ENCODE assay signal across 12 cellular contexts in genomic region chr1:209076688-209077087, GRCh38.
A peak's percentile ranks its signal among the peaks of the same experiment; 100 is the strongest.
DNase-seq lines count a peak whose midpoint lies in the region; ATAC-seq and TF ChIP-seq lines count a peak whose summit lies in the region.
"Had no signal": no experiment of that assay in that cellular context is flagged by ENCODE, and none has a peak within 500 bp of the region (broad histone marks: within the 10 kb centered on the region; RNA-seq: fewer than 3 reads in every experiment).

No MANE protein-coding gene starts in this region.

- H3K36me3 ChIP-seq in spleen, result no peaks in the 10 kb centered on the region
- H3K36me3 ChIP-seq: right atrium auricular region had no signal

- H3K4me1 Mint-ChIP-seq in stimulated activated naive CD8-positive, alpha-beta T cell treated with anti-CD3 and anti-CD28 coated beads, Interleukin-15, amount 100 ng/mL, for 72 hours, result no peaks in the 10 kb centered on the region
- no peaks in the 10 kb centered on the region for H3K4me1 Mint-ChIP-seq in activated T-cell treated with anti-CD3 and anti-CD28 coated beads, Interleukin-2, amount 50 U/mL, for 4 hours (ENCODE audit: low read depth)

- H3K36me3 Mint-ChIP-seq in activated T-cell treated with anti-CD3 and anti-CD28 coated beads, Interleukin-2, amount 50 U/mL, for 4 hours (ENCODE audit: insufficient read depth), result no peaks in the 10 kb centered on the region

- peak; percentile 57 for ATAC-seq in GM21360 (IDR thresholded peaks at IDR 0.05; ENCODE audit: unreplicated experiment)
- ATAC-seq in stimulated activated naive CD8-positive, alpha-beta T cell treated with anti-CD3 and anti-CD28 coated beads, Interleukin-15, amount 100 ng/mL, for 72 hours, result no peak
- no peak for ATAC-seq in activated T-cell treated with anti-CD3 and anti-CD28 coated beads, Interleukin-2, amount 50 U/mL, for 4 hours

- intact Hi-C loops in spleen (cut with DNase I; ENCODE audit: low total_unique reads), result no loop called here

- no peak overlapping the region for H3K27ac ChIP-seq in spleen
- H3K27ac ChIP-seq: right atrium auricular region had no signal

- no peaks in the 10 kb centered on the region for H3K9me3 Mint-ChIP-seq in stimulated activated naive CD8-positive, alpha-beta T cell treated with anti-CD3 and anti-CD28 coated beads, Interleukin-15, amount 100 ng/mL, for 72 hours
- no peaks in the 10 kb centered on the region for H3K9me3 Mint-ChIP-seq in activated T-cell treated with anti-CD3 and anti-CD28 coated beads, Interleukin-2, amount 50 U/mL, for 4 hours
- H3K9me3 Mint-ChIP-seq: activated T-cell treated with anti-CD3 and anti-CD28 coated beads, Interleukin-2, amount 50 U/mL, for 24 hours had no signal

- no peak overlapping the region for H3K27ac Mint-ChIP-seq in stimulated activated naive CD8-positive, alpha-beta T cell treated with anti-CD3 and anti-CD28 coated beads, Interleukin-15, amount 100 ng/mL, for 72 hours
- H3K27ac Mint-ChIP-seq: activated T-cell treated with anti-CD3 and anti-CD28 coated beads, Interleukin-2, amount 50 U/mL, for 24 hours had no signal

- peaks cover 1% of the 10 kb centered on the region for H3K27me3 Mint-ChIP-seq in stimulated activated naive CD8-positive, alpha-beta T cell treated with anti-CD3 and anti-CD28 coated beads, Interleukin-15, amount 100 ng/mL, for 72 hours
- H3K27me3 Mint-ChIP-seq in activated T-cell treated with anti-CD3 and anti-CD28 coated beads, Interleukin-2, amount 50 U/mL, for 4 hours (ENCODE audit: low read depth), result peaks cover 1% of the 10 kb centered on the region
- H3K27me3 Mint-ChIP-seq: activated T-cell treated with anti-CD3 and anti-CD28 coated beads, Interleukin-2, amount 50 U/mL, for 24 hours had no signal

- no peaks in the 10 kb centered on the region for H3K27me3 ChIP-seq in spleen (replicated peaks in 1 of 7)
- H3K27me3 ChIP-seq: right atrium auricular region had no signal

- no peaks in the 10 kb centered on the region for H3K4me1 ChIP-seq in spleen
- H3K4me1 ChIP-seq: right atrium auricular region had no signal

- DNase-seq in AG09309 (ENCODE audit: low read depth), result no peak
- DNase-seq in NCI-H82 (lab: John Stamatoyannopoulos, UW), result peak; percentile 71
- DNase-seq in erythroblast (lab: John Stamatoyannopoulos, UW), result peak; percentile 11 to 18
- no peak for DNase-seq in stimulated activated naive CD8-positive, alpha-beta T cell treated with anti-CD3 and anti-CD28 coated beads, Interleukin-15, amount 100 ng/mL, for 72 hours
- no peak for DNase-seq in spleen
- DNase-seq in ureter (ENCODE audit: low spot score), result no peak
- no peak for DNase-seq in activated T-cell treated with anti-CD3 and anti-CD28 coated beads, Interleukin-2, amount 50 U/mL, for 4 hours
- DNase-seq: activated T-cell treated with anti-CD3 and anti-CD28 coated beads, Interleukin-2, amount 50 U/mL, for 24 hours; DMS79 treated with DMSO at 0.1 percent for 48 hours; NCI-H748 treated with DMSO at 0.1 percent for 48 hours had no signal

- H3K9me3 ChIP-seq in spleen, result no peaks in the 10 kb centered on the region
- H3K9me3 ChIP-seq: right atrium auricular region had no signal

- H3K4me3 ChIP-seq in AG09309 (ENCODE audit: control insufficient read depth, low read depth, low read length), result no peak overlapping the region
- no peak overlapping the region for H3K4me3 ChIP-seq in spleen
- H3K4me3 ChIP-seq: right atrium auricular region had no signal

- peak; percentile 62 for TF ChIP-seq CTCF in AG09309 (IDR thresholded peaks at IDR 0.05; ENCODE audit: control insufficient read depth, insufficient read depth, low read depth, low read length, missing control alignments)
- no peak for TF ChIP-seq CTCF in spleen (IDR thresholded peaks at IDR 0.05 in 8 of 11, conservative IDR thresholded peaks at IDR 0.05 in 3 of 11)

- no peak overlapping the region for H3K4me3 Mint-ChIP-seq in stimulated activated naive CD8-positive, alpha-beta T cell treated with anti-CD3 and anti-CD28 coated beads, Interleukin-15, amount 100 ng/mL, for 72 hours
- H3K4me3 Mint-ChIP-seq in activated T-cell treated with anti-CD3 and anti-CD28 coated beads, Interleukin-2, amount 50 U/mL, for 4 hours, result no peak overlapping the region
- H3K4me3 Mint-ChIP-seq: activated T-cell treated with anti-CD3 and anti-CD28 coated beads, Interleukin-2, amount 50 U/mL, for 24 hours had no signal

- TF ChIP-seq POLR2A in erythroblast (IDR thresholded peaks at IDR 0.05; ENCODE audit: low read length) (no peak), spleen (IDR thresholded peaks at IDR 0.05) (no peak)

- 90 to 96% (median 95%) methylated on average over 3 of the region's 3 CpGs for WGBS in spleen, 5 donors

Comparison
In these comparisons a context has a peak if more than half of its experiments do, and no peak if none do; other contexts are left out.
1. DNase-seq: peak in NCI-H82 (single experiment) and erythroblast (2 of 2); none in AG09309 (single experiment), stimulated activated naive CD8-positive, alpha-beta T cell treated with anti-CD3 and anti-CD28 coated beads, Interleukin-15, amount 100 ng/mL, for 72 hours (0 of 2), spleen (single experiment), ureter (single experiment) and activated T-cell treated with anti-CD3 and anti-CD28 coated beads, Interleukin-2, amount 50 U/mL, for 4 hours (single experiment).